ENCODE assay signal across 8 cellular contexts in genomic region chr19:49866933-49867782, GRCh38. TPM values are rescaled to one million over a fixed set of nuclear protein-coding genes. Genes with fewer than 3 reads are reported as not detected.
DNase-seq lines count a peak whose midpoint lies in the region; ATAC-seq lines count a peak whose summit lies in the region.

Gene PNKP, minus strand, starts transcription at chr19:49867576. Its CDS starts 372 bp downstream, at chr19:49867204.

- H3K9me3 ChIP-seq in naive thymus-derived CD4-positive, alpha-beta T cell (ENCODE audit: control insufficient read depth in 2 of 3, low read length in 3 of 3), result no peaks in the 10 kb centered on the region

- peaks cover 0 to 28% (median 0%) of the 10 kb centered on the region in 3 experiments for H3K36me3 ChIP-seq in naive thymus-derived CD4-positive, alpha-beta T cell (ENCODE audit: control insufficient read depth in 2 of 3, insufficient read depth in 3 of 3, low read length in 3 of 3)

- CTCF ChIA-PET in naive thymus-derived CD4-positive, alpha-beta T cell (lab: Charles Lee), result interaction anchor here (0.7 kb wide), 1 partner anchor 204 kb away, joined by 4 read pairs; no protein-coding TSS in a partner anchor

- H3K9me3 Mint-ChIP-seq in activated T-helper 1 cell treated with anti-CD3 and anti-CD28 coated beads, Interleukin-12 subunit alpha, Interleukin-12 subunit beta, Interleukin-2, Interleukin-4 antibody, amounts not matched to agents 30 ng/mL and 10 ng/mL and 1 ng/mL, durations not matched to agents 14 hours and 24 hours and 36 hours, result no peaks in the 10 kb centered on the region
- H3K9me3 Mint-ChIP-seq in naive thymus-derived CD4-positive, alpha-beta T cell, result peaks cover 0 to 1% (median 0%) of the 10 kb centered on the region in 11 donors
- no peaks in the 10 kb centered on the region for H3K9me3 Mint-ChIP-seq in stimulated activated naive B cell treated with anti-CD40 and anti-IgM and Interleukin-4, amounts not matched to agents 10 μg/mL and 1 μg/mL and 100 μg/mL, for 72 hours

- H3K36me3 Mint-ChIP-seq in activated T-helper 1 cell treated with anti-CD3 and anti-CD28 coated beads, Interleukin-12 subunit alpha, Interleukin-12 subunit beta, Interleukin-2, Interleukin-4 antibody, amounts not matched to agents 30 ng/mL and 10 ng/mL and 1 ng/mL, durations not matched to agents 14 hours and 24 hours and 36 hours (ENCODE audit: low read depth), result peaks cover 23% of the 10 kb centered on the region
- H3K36me3 Mint-ChIP-seq in naive thymus-derived CD4-positive, alpha-beta T cell, result peaks cover 0 to 23% (median 4%) of the 10 kb centered on the region in 5 donors
- H3K36me3 Mint-ChIP-seq in stimulated activated naive B cell treated with anti-CD40 and anti-IgM and Interleukin-4, amounts not matched to agents 10 μg/mL and 1 μg/mL and 100 μg/mL, for 72 hours, result peaks cover 42 to 45% of the 10 kb centered on the region in 2 donors

- peaks cover 31 to 38% of the 10 kb centered on the region in 2 donors for H3K4me1 ChIP-seq in naive thymus-derived CD4-positive, alpha-beta T cell (ENCODE audit: control insufficient read depth in 2 of 2, insufficient read depth in 2 of 2, low read length in 2 of 2)

- DNase-seq in DMS153 treated with DMSO at 0.1 percent for 48 hours (lab: John Stamatoyannopoulos, UW; ENCODE audit: unreplicated experiment) (peak; percentile 77), LoVo (ENCODE audit: low spot score) (peak; percentile 87), RPMI8226 (peak; percentile 89), fibroblast of gingiva (ENCODE audit: low read depth) (peak; percentile 93)
- DNase-seq in activated T-helper 1 cell treated with anti-CD3 and anti-CD28 coated beads, Interleukin-12 subunit alpha, Interleukin-12 subunit beta, Interleukin-2, Interleukin-4 antibody, amounts not matched to agents 30 ng/mL and 10 ng/mL and 1 ng/mL, durations not matched to agents 14 hours and 24 hours and 36 hours (ENCODE audit: low spot score), result peak; percentile 84
- peak; percentile 79 to 92 (median 84) for DNase-seq in naive thymus-derived CD4-positive, alpha-beta T cell
- DNase-seq in stimulated activated naive B cell treated with anti-CD40 and anti-IgM and Interleukin-4, amounts not matched to agents 10 μg/mL and 1 μg/mL and 100 μg/mL, for 72 hours, result peak; percentile 84

- H3K27ac ChIP-seq in naive thymus-derived CD4-positive, alpha-beta T cell (ENCODE audit: low read depth, low read length), result peak within 1 kb of the TSS; percentile 85

- peaks cover 35% of the 10 kb centered on the region for H3K4me1 Mint-ChIP-seq in activated T-helper 1 cell treated with anti-CD3 and anti-CD28 coated beads, Interleukin-12 subunit alpha, Interleukin-12 subunit beta, Interleukin-2, Interleukin-4 antibody, amounts not matched to agents 30 ng/mL and 10 ng/mL and 1 ng/mL, durations not matched to agents 14 hours and 24 hours and 36 hours (ENCODE audit: low read depth)
- H3K4me1 Mint-ChIP-seq in naive thymus-derived CD4-positive, alpha-beta T cell, result peaks cover 30 to 56% (median 48%) of the 10 kb centered on the region in 7 donors
- H3K4me1 Mint-ChIP-seq in stimulated activated naive B cell treated with anti-CD40 and anti-IgM and Interleukin-4, amounts not matched to agents 10 μg/mL and 1 μg/mL and 100 μg/mL, for 72 hours, result peaks cover 30 to 61% of the 10 kb centered on the region in 2 donors

- intact Hi-C loops in activated T-helper 1 cell treated with anti-CD3 and anti-CD28 coated beads, Interleukin-12 subunit alpha, Interleukin-12 subunit beta, Interleukin-2, Interleukin-4 antibody, amounts not matched to agents 30 ng/mL and 10 ng/mL and 1 ng/mL, durations not matched to agents 14 hours and 24 hours and 36 hours (cut with micrococcal nuclease), result loop anchor here (1.0 kb wide), 4 partner anchors 49 to 277 kb away; partner anchors contain the start of genes ATF5, MED25, NUP62 and SCAF1
- intact Hi-C loops in naive thymus-derived CD4-positive, alpha-beta T cell (cut with micrococcal nuclease), result loop anchor here (1.0 to 10.0 kb wide), 13 partner anchors 9 to 1545 kb away; partner anchors contain the start of genes MED25 (in 2 of the 2), VRK3 (in 2 of the 2), CD37 (in 1 of the 2) and CYTH2 (in 1 of the 2)

- peak within 1 kb of the TSS; percentile 94 for H3K27ac Mint-ChIP-seq in activated T-helper 1 cell treated with anti-CD3 and anti-CD28 coated beads, Interleukin-12 subunit alpha, Interleukin-12 subunit beta, Interleukin-2, Interleukin-4 antibody, amounts not matched to agents 30 ng/mL and 10 ng/mL and 1 ng/mL, durations not matched to agents 14 hours and 24 hours and 36 hours
- peak within 1 kb of the TSS in 4 of 9 donors; percentile 94 to 99 (median 97) for H3K27ac Mint-ChIP-seq in naive thymus-derived CD4-positive, alpha-beta T cell
- peak within 1 kb of the TSS; percentile 99 for H3K27ac Mint-ChIP-seq in stimulated activated naive B cell treated with anti-CD40 and anti-IgM and Interleukin-4, amounts not matched to agents 10 μg/mL and 1 μg/mL and 100 μg/mL, for 72 hours

- POLR2A ChIA-PET in naive thymus-derived CD4-positive, alpha-beta T cell (lab: Charles Lee), result interaction anchor here (0.9 to 3.7 kb wide), 12 partner anchors 8 to 65 kb away, joined by 3 to 47 read pairs (median 4); partner anchors contain the start of genes AKT1S1, FUZ, PTOV1 and TBC1D17

- peak; percentile 35 for ATAC-seq in GM21786 (IDR thresholded peaks at IDR 0.05; ENCODE audit: unreplicated experiment)
- peak; percentile 69 for ATAC-seq in naive thymus-derived CD4-positive, alpha-beta T cell
- ATAC-seq in stimulated activated naive B cell treated with anti-CD40 and anti-IgM and Interleukin-4, amounts not matched to agents 10 μg/mL and 1 μg/mL and 100 μg/mL, for 72 hours (replicated peaks), result peak; percentile 61 to 64

- no peaks in the 10 kb centered on the region for H3K27me3 Mint-ChIP-seq in activated T-helper 1 cell treated with anti-CD3 and anti-CD28 coated beads, Interleukin-12 subunit alpha, Interleukin-12 subunit beta, Interleukin-2, Interleukin-4 antibody, amounts not matched to agents 30 ng/mL and 10 ng/mL and 1 ng/mL, durations not matched to agents 14 hours and 24 hours and 36 hours (ENCODE audit: insufficient read depth)
- no peaks in the 10 kb centered on the region for H3K27me3 Mint-ChIP-seq in naive thymus-derived CD4-positive, alpha-beta T cell
- no peaks in the 10 kb centered on the region for H3K27me3 Mint-ChIP-seq in stimulated activated naive B cell treated with anti-CD40 and anti-IgM and Interleukin-4, amounts not matched to agents 10 μg/mL and 1 μg/mL and 100 μg/mL, for 72 hours

- H3K4me3 ChIP-seq in naive thymus-derived CD4-positive, alpha-beta T cell (ENCODE audit: low read length), result peak within 1 kb of the TSS; percentile 93

- H3K4me3 Mint-ChIP-seq in activated T-helper 1 cell treated with anti-CD3 and anti-CD28 coated beads, Interleukin-12 subunit alpha, Interleukin-12 subunit beta, Interleukin-2, Interleukin-4 antibody, amounts not matched to agents 30 ng/mL and 10 ng/mL and 1 ng/mL, durations not matched to agents 14 hours and 24 hours and 36 hours, result no peak within 1 kb of the TSS
- peak within 1 kb of the TSS in 1 of 10 donors; percentile 100 for H3K4me3 Mint-ChIP-seq in naive thymus-derived CD4-positive, alpha-beta T cell
- peak within 1 kb of the TSS in 1 of 2 donors; percentile 100 for H3K4me3 Mint-ChIP-seq in stimulated activated naive B cell treated with anti-CD40 and anti-IgM and Interleukin-4, amounts not matched to agents 10 μg/mL and 1 μg/mL and 100 μg/mL, for 72 hours

- no peaks in the 10 kb centered on the region for H3K27me3 ChIP-seq in naive thymus-derived CD4-positive, alpha-beta T cell (ENCODE audit: control insufficient read depth in 2 of 2, insufficient read depth in 2 of 2, low read length in 2 of 2)

RNA-seq across cellular contexts. Expression of gene PNKP, which starts in this region (rescaled TPM):
- 138 and 141 TPM in 2 replicates for total RNA-seq in activated T-helper 1 cell treated with anti-CD3 and anti-CD28 coated beads, Interleukin-12 subunit alpha, Interleukin-12 subunit beta, Interleukin-2, Interleukin-4 antibody, amounts not matched to agents 30 ng/mL and 10 ng/mL and 1 ng/mL, durations not matched to agents 14 hours and 24 hours and 36 hours
- 100 to 1,000 TPM; 141 to 174 (median 154) TPM for total RNA-seq in naive thymus-derived CD4-positive, alpha-beta T cell
- polyA plus RNA-seq in naive thymus-derived CD4-positive, alpha-beta T cell, result 10 to 100 TPM; 19.4 to 24.8 TPM

Comparison
In these comparisons a context has a peak if more than half of its experiments do, and no peak if none do; other contexts are left out.
1. Peak in every context shown above with its lines: DNase-seq, ATAC-seq, H3K4me3 ChIP-seq and H3K27ac ChIP-seq.